ENCODE assay signal across 2 cellular contexts in the genomic region with DNA sequence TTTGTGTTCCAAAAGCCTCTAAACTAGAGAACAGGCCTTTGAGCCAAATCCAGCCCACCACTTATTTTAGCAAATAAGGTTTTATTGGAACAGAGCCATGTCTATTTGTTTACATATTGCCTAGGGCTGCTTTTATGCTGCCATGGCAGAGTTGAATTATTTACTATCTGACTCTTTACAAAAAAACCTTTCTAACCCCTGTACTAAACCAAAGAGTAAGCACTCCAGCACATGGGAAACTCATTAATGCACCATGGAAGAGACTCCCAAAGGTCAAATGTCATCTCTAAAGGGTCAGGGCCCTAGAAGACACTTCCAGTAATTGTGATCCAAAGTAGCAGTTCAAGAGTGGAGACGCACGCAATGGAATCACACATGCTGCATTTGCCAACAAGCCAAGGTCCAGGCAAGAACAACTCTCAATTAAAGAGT.
TF ChIP-seq lines count a peak whose summit lies in the region.

No MANE protein-coding gene starts in this region.

TF ChIP-seq in SK-N-SH, 30 proteins besides CTCF, POLR2A, EP300 and RAD21 (continued from another document):
- TF ChIP-seq, protein P1, sequence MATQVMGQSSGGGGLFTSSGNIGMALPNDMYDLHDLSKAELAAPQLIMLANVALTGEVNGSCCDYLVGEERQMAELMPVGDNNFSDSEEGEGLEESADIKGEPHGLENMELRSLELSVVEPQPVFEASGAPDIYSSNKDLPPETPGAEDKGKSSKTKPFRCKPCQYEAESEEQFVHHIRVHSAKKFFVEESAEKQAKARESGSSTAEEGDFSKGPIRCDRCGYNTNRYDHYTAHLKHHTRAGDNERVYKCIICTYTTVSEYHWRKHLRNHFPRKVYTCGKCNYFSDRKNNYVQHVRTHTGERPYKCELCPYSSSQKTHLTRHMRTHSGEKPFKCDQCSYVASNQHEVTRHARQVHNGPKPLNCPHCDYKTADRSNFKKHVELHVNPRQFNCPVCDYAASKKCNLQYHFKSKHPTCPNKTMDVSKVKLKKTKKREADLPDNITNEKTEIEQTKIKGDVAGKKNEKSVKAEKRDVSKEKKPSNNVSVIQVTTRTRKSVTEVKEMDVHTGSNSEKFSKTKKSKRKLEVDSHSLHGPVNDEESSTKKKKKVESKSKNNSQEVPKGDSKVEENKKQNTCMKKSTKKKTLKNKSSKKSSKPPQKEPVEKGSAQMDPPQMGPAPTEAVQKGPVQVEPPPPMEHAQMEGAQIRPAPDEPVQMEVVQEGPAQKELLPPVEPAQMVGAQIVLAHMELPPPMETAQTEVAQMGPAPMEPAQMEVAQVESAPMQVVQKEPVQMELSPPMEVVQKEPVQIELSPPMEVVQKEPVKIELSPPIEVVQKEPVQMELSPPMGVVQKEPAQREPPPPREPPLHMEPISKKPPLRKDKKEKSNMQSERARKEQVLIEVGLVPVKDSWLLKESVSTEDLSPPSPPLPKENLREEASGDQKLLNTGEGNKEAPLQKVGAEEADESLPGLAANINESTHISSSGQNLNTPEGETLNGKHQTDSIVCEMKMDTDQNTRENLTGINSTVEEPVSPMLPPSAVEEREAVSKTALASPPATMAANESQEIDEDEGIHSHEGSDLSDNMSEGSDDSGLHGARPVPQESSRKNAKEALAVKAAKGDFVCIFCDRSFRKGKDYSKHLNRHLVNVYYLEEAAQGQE (IDR thresholded peaks at IDR 0.05; ENCODE audit: low read depth, low read length) = no peak

TF ChIP-seq in SK-N-SH treated with all-trans-retinoic acid at 6 μM for 48 hours, 23 proteins besides CTCF, POLR2A, EP300 and RAD21 (continued from another document):
- TF ChIP-seq, protein P2, sequence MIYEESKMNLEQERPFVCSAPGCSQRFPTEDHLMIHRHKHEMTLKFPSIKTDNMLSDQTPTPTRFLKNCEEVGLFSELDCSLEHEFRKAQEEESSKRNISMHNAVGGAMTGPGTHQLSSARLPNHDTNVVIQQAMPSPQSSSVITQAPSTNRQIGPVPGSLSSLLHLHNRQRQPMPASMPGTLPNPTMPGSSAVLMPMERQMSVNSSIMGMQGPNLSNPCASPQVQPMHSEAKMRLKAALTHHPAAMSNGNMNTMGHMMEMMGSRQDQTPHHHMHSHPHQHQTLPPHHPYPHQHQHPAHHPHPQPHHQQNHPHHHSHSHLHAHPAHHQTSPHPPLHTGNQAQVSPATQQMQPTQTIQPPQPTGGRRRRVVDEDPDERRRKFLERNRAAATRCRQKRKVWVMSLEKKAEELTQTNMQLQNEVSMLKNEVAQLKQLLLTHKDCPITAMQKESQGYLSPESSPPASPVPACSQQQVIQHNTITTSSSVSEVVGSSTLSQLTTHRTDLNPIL (CRISPR knock-in tag; IDR thresholded peaks at IDR 0.05; ENCODE audit: low read depth) = no peak
- TF ChIP-seq ZC3H10 (CRISPR knock-in tag; IDR thresholded peaks at IDR 0.05) (no peak), BACH2 (CRISPR knock-in tag; IDR thresholded peaks at IDR 0.05; ENCODE audit: borderline replicate concordance) (no peak)
